ENCODE assay signal across 8 cellular contexts in the genomic region with DNA sequence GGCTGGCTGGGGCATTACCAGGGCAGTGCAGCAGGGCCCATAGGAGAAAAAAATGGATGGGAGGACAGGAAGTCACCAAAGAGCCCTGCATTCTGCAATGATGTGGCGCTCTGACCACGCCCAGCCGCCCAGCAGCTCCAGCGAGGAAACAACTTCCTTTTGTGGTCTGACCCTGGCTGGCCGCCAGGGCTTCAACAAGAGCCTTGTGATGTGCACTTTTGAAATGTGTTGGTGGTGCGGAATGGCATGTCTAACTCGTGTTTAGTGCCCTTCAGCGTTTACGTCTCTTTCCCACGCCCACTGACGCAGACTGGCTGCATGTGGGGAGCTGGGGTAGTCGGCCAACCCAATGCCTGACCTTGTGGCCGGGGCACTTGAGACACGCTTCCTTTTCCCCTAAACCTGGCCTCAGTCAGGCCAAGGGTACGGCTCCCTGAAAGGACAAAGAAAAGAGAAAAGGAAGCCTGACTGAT.
DNase-seq lines count a peak whose midpoint lies in the region; ATAC-seq and TF ChIP-seq lines count a peak whose summit lies in the region.

No MANE protein-coding gene starts in this region.

- DNase-seq in CD14-positive monocyte (ENCODE audit: low spot score) (peak; percentile 100), SJCRH30 (peak; percentile 88 to 91), Right ventricle myocardium superior (peak; percentile 96), gastrocnemius medialis (peak; percentile 59 to 70), NCI-H128 (lab: John Stamatoyannopoulos, UW; ENCODE audit: unreplicated experiment) (no peak)
- peak; percentile 94 for DNase-seq in activated naive CD4-positive, alpha-beta T cell treated with anti-CD3 and anti-CD28 coated beads for 36 hours

- peaks cover 3 to 8% of the 10 kb centered on the region in 2 donors for H3K36me3 Mint-ChIP-seq in CD14-positive monocyte
- H3K36me3 Mint-ChIP-seq in activated naive CD4-positive, alpha-beta T cell treated with anti-CD3 and anti-CD28 coated beads for 36 hours (ENCODE audit: low read depth) = no peaks in the 10 kb centered on the region

- H3K36me3 ChIP-seq in SJCRH30 (no peaks in the 10 kb centered on the region), gastrocnemius medialis (no peaks in the 10 kb centered on the region)

- peaks cover 20% of the 10 kb centered on the region for H3K4me1 ChIP-seq in SJCRH30
- H3K4me1 ChIP-seq in gastrocnemius medialis = no peaks in the 10 kb centered on the region

- H3K9me3 ChIP-seq in SJCRH30 (replicated peaks) (no peaks in the 10 kb centered on the region), gastrocnemius medialis (no peaks in the 10 kb centered on the region)

- in situ Hi-C loops in gastrocnemius medialis (cut with MboI; ENCODE audit: low sequenced_read_pairs in 4 of 4) = no loop called here

- TF ChIP-seq POLR2A in gastrocnemius medialis (IDR thresholded peaks at IDR 0.05) = no peak

- H3K4me3 Mint-ChIP-seq in CD14-positive monocyte = peak overlapping the region; percentile 22 to 69
- H3K4me3 Mint-ChIP-seq in activated naive CD4-positive, alpha-beta T cell treated with anti-CD3 and anti-CD28 coated beads for 36 hours = peak overlapping the region; percentile 17

- H3K4me1 Mint-ChIP-seq in CD14-positive monocyte = peaks cover 40% of the 10 kb centered on the region
- H3K4me1 Mint-ChIP-seq in activated naive CD4-positive, alpha-beta T cell treated with anti-CD3 and anti-CD28 coated beads for 36 hours (ENCODE audit: low read depth) = peaks cover 26% of the 10 kb centered on the region

- CTCF ChIA-PET in activated naive CD4-positive, alpha-beta T cell treated with anti-CD3 and anti-CD28 coated beads for 36 hours (lab: Charles Lee) = no interaction called here

- intact Hi-C loops in CD14-positive monocyte (cut with micrococcal nuclease) (loop anchor here (2.0 to 10.0 kb wide), 5 partner anchors 77 to 323 kb away; partner anchors contain the start of gene CTNNB1 (in 2 of the 2)), Right ventricle myocardium superior (cut with DNase I) (no loop called here), gastrocnemius medialis (cut with DNase I; ENCODE audit: low total_unique reads) (no loop called here)
- intact Hi-C loops in activated naive CD4-positive, alpha-beta T cell treated with anti-CD3 and anti-CD28 coated beads for 36 hours (cut with micrococcal nuclease) = loop anchor here (1.0 to 5.0 kb wide), 5 partner anchors 41 to 490 kb away; partner anchors contain the start of gene CTNNB1

- H3K4me3 ChIP-seq in SJCRH30 (peak overlapping the region; percentile 8), gastrocnemius medialis (no peak overlapping the region)

- no peak for TF ChIP-seq CTCF in CD14-positive monocyte (IDR thresholded peaks at IDR 0.05)
- no peak for TF ChIP-seq CTCF in gastrocnemius medialis (IDR thresholded peaks at IDR 0.05 in 4 of 5, conservative IDR thresholded peaks at IDR 0.05 in 1 of 5)

- peaks cover 0 to 11% (median 0%) of the 10 kb centered on the region in 7 donors for H3K9me3 Mint-ChIP-seq in CD14-positive monocyte
- H3K9me3 Mint-ChIP-seq in activated naive CD4-positive, alpha-beta T cell treated with anti-CD3 and anti-CD28 coated beads for 36 hours = no peaks in the 10 kb centered on the region

- H3K27ac Mint-ChIP-seq in CD14-positive monocyte = peak overlapping the region; percentile 95 to 98 (median 97)
- H3K27ac Mint-ChIP-seq in activated naive CD4-positive, alpha-beta T cell treated with anti-CD3 and anti-CD28 coated beads for 36 hours = peak overlapping the region; percentile 73

- peaks cover 0 to 9% (median 0%) of the 10 kb centered on the region in 3 donors for H3K27me3 Mint-ChIP-seq in CD14-positive monocyte (ENCODE audit: low read depth in 3 of 3)
- no peaks in the 10 kb centered on the region for H3K27me3 Mint-ChIP-seq in activated naive CD4-positive, alpha-beta T cell treated with anti-CD3 and anti-CD28 coated beads for 36 hours (ENCODE audit: low read depth)

- no peaks in the 10 kb centered on the region for H3K27me3 ChIP-seq in SJCRH30
- H3K27me3 ChIP-seq in gastrocnemius medialis = no peaks in the 10 kb centered on the region

- peak; percentile 92 for ATAC-seq in GM19452 (IDR thresholded peaks at IDR 0.05; ENCODE audit: unreplicated experiment)
- peak; percentile 86 for ATAC-seq in HG03565 (IDR thresholded peaks at IDR 0.05; ENCODE audit: unreplicated experiment)
- peak; percentile 92 for ATAC-seq in Right ventricle myocardium superior (ENCODE audit: poor library complexity)
- ATAC-seq in gastrocnemius medialis = peak; percentile 49 to 56

- H3K27ac ChIP-seq in SJCRH30 (peak overlapping the region; percentile 53), gastrocnemius medialis (no peak overlapping the region)

Comparison
In these comparisons a context has a peak if more than half of its experiments do, and no peak if none do; other contexts are left out.
1. intact Hi-C loops: an anchor here in CD14-positive monocyte (2.0 to 10.0 kb wide) and activated naive CD4-positive, alpha-beta T cell treated with anti-CD3 and anti-CD28 coated beads for 36 hours (1.0 to 5.0 kb wide); none called in Right ventricle myocardium superior and gastrocnemius medialis.